In genomic region chr9:115999498-115999897, GRCh38 we compare ENCODE assay signal across 19 cellular contexts.
DNase-seq lines count a peak whose midpoint lies in the region; ATAC-seq and TF ChIP-seq lines count a peak whose summit lies in the region.
"Had no signal": no experiment of that assay in that cellular context is flagged by ENCODE, and none has a peak within 500 bp of the region (broad histone marks: within the 10 kb centered on the region; RNA-seq: fewer than 3 reads in every experiment).

No MANE protein-coding gene starts in this region.

- ATAC-seq in GM18520 (IDR thresholded peaks at IDR 0.05; ENCODE audit: unreplicated experiment) (no peak), HG03135 (IDR thresholded peaks at IDR 0.05; ENCODE audit: unreplicated experiment) (no peak)
- ATAC-seq: mucosa of descending colon, T-helper 17 cell had no signal

- H3K4me3 ChIP-seq in OCI-LY7 (ENCODE audit: low read depth, low read length, poor library complexity, severe bottlenecking) (no peak overlapping the region), choroid plexus epithelial cell (ENCODE audit: low read depth, low read length) (no peak overlapping the region), tibial artery (no peak overlapping the region)
- H3K4me3 ChIP-seq: cardiac muscle cell, left ventricle myocardium inferior, mucosa of descending colon, transverse colon had no signal

- DNase-seq in EL: peak; percentile 84
- DNase-seq in OCI-LY7 (ENCODE audit: low spot score): no peak
- peak; percentile 71 for DNase-seq in choroid plexus epithelial cell (ENCODE audit: low read depth)
- DNase-seq in lung microvascular endothelial cell (ENCODE audit: low read depth in 2 of 2): peak; percentile 5 to 17
- no peak for DNase-seq in caudate nucleus (lab: John Stamatoyannopoulos, UW)
- DNase-seq in tibial artery: no peak
- DNase-seq: activated CD4-positive, alpha-beta T cell treated with anti-CD3 and anti-CD28 coated beads, Interleukin-2, amount 50 U/mL, for 1 hour; activated naive CD8-positive, alpha-beta T cell treated with anti-CD3 and anti-CD28 coated beads, Interleukin-2, amount 10 ng/mL, durations not matched to agents 7 days and 5 days; left ventricle myocardium inferior; mucosa of descending colon; MV-4-11; NCI-H1694; NCI-H748 treated with DMSO at 0.1 percent for 48 hours; small intestine; T-helper 17 cell; transverse colon had no signal

- H3K79me2 ChIP-seq in OCI-LY7 (ENCODE audit: insufficient read depth, low read depth, low read length): no peaks in the 10 kb centered on the region

- no peaks in the 10 kb centered on the region for H4K20me1 ChIP-seq in OCI-LY7 (ENCODE audit: insufficient read depth, low read length)

- H3K4me2 ChIP-seq in OCI-LY7 (ENCODE audit: low read length): no peak overlapping the region

- H3K27me3 ChIP-seq in tibial artery: no peaks in the 10 kb centered on the region
- H3K27me3 ChIP-seq: cardiac muscle cell, transverse colon had no signal

- BruUV-seq in OCI-LY7 (replicated peaks; lab: Mats Ljungman, UMichigan): no TSS peak

- intact Hi-C loops in OCI-LY7 (cut with micrococcal nuclease; ENCODE audit: unreplicated experiment) (no loop called here), tibial artery (cut with DNase I; ENCODE audit: low total_unique reads) (no loop called here)

- CTCF ChIA-PET in OCI-LY7 (lab: Charles Lee; ENCODE audit: unreplicated experiment): no interaction called here

- H2AFZ ChIP-seq in OCI-LY7 (ENCODE audit: low read length): 0 out of 2 replicates have a peak overlapping the region, but pooled peaks have one; percentile 10

- TF ChIP-seq CTCF in OCI-LY7 (conservative IDR thresholded peaks at IDR 0.05; ENCODE audit: low read length) (no peak), choroid plexus epithelial cell (conservative IDR thresholded peaks at IDR 0.05; ENCODE audit: low read depth, low read length) (no peak), tibial artery (IDR thresholded peaks at IDR 0.05) (no peak)

- H3K4me1 ChIP-seq in OCI-LY7 (ENCODE audit: insufficient read depth, low read length, poor library complexity, severe bottlenecking) (no peaks in the 10 kb centered on the region), tibial artery (no peaks in the 10 kb centered on the region)
- H3K4me1 ChIP-seq: left ventricle myocardium inferior, transverse colon had no signal

- H3K27ac ChIP-seq in OCI-LY7 (ENCODE audit: low read depth, low read length, poor library complexity, severe bottlenecking): no peak overlapping the region
- H3K27ac ChIP-seq in caudate nucleus (ENCODE audit: low read depth, low read length): no peak overlapping the region
- no peak overlapping the region for H3K27ac ChIP-seq in tibial artery
- H3K27ac ChIP-seq: cardiac muscle cell, left ventricle myocardium inferior, transverse colon had no signal

- H3K9me3 ChIP-seq in OCI-LY7 (ENCODE audit: low read length): no peaks in the 10 kb centered on the region
- no peaks in the 10 kb centered on the region for H3K9me3 ChIP-seq in tibial artery
- H3K9me3 ChIP-seq: left ventricle myocardium inferior, mucosa of descending colon, transverse colon had no signal

- H3K9me2 ChIP-seq in OCI-LY7 (ENCODE audit: insufficient read depth, low read length): no peaks in the 10 kb centered on the region

- POLR2A ChIA-PET in OCI-LY7 (lab: Charles Lee): interaction anchor here (0.6 kb wide), 2 partner anchors 17 to 118 kb away, joined by 3 read pairs; no protein-coding TSS in a partner anchor

- no peaks in the 10 kb centered on the region for H3K36me3 ChIP-seq in OCI-LY7 (ENCODE audit: insufficient read depth, low read length)
- H3K36me3 ChIP-seq in tibial artery: no peaks in the 10 kb centered on the region
- H3K36me3 ChIP-seq: cardiac muscle cell, left ventricle myocardium inferior, transverse colon had no signal

Comparison
In these comparisons a context has a peak if more than half of its experiments do, and no peak if none do; other contexts are left out.
1. DNase-seq: peak in EL (single experiment), choroid plexus epithelial cell (single experiment) and lung microvascular endothelial cell (2 of 2); none in OCI-LY7 (single experiment), caudate nucleus (0 of 61) and tibial artery (0 of 2).